In genomic region chr2:36357506-36358316, GRCh38 we compare ENCODE assay signal across 8 cellular contexts. TPM values are rescaled to one million over a fixed set of nuclear protein-coding genes. Genes with fewer than 3 reads are reported as not detected.
DNase-seq lines count a peak whose midpoint lies in the region; ATAC-seq and TF ChIP-seq lines count a peak whose summit lies in the region.

No MANE protein-coding gene starts in this region.

- peak; percentile 42 for ATAC-seq in CD4-positive, alpha-beta T cell (ENCODE audit: poor library complexity)
- ATAC-seq in GM19351 (IDR thresholded peaks at IDR 0.05; ENCODE audit: unreplicated experiment) = peak; percentile 32

- H3K4me1 ChIP-seq in esophagus muscularis mucosa = peaks cover 48 to 78% (median 69%) of the 10 kb centered on the region in 4 donors

- CTCF ChIA-PET in CD4-positive, alpha-beta T cell (lab: Charles Lee) = no interaction called here

- H3K36me3 ChIP-seq in esophagus muscularis mucosa = no peaks in the 10 kb centered on the region

- peak in 1 of 10 experiments; percentile 12 for DNase-seq in CD4-positive, alpha-beta T cell
- peak; percentile 71 for DNase-seq in HT-29 (ENCODE audit: low spot score)
- peak; percentile 27 to 36 for DNase-seq in activated CD4-positive, alpha-beta T cell treated with anti-CD3 and anti-CD28 coated beads, Interleukin-2, amount 50 U/mL, for 48 hours
- no peak for DNase-seq in esophagus muscularis mucosa (ENCODE audit: extremely low spot score)
- peak; percentile 76 for DNase-seq in myocyte (ENCODE audit: low read depth)
- no peak for DNase-seq in type B pancreatic cell (ENCODE audit: extremely low spot score, unreplicated experiment)
- DNase-seq in SIG-M5 (lab: John Stamatoyannopoulos, UW) = no peak

- peak; percentile 12 for TF ChIP-seq POLR2A in esophagus muscularis mucosa (IDR thresholded peaks at IDR 0.05; ENCODE audit: low read depth)

- H3K4me1 Mint-ChIP-seq in CD4-positive, alpha-beta T cell (ENCODE audit: low read depth) = peaks cover 31% of the 10 kb centered on the region
- H3K4me1 Mint-ChIP-seq in type B pancreatic cell (ENCODE audit: unreplicated experiment) = peaks cover 64% of the 10 kb centered on the region

- TF ChIP-seq EP300 in esophagus muscularis mucosa (IDR thresholded peaks at IDR 0.05) = no peak

- POLR2A ChIA-PET in CD4-positive, alpha-beta T cell (lab: Charles Lee) = no interaction called here

- intact Hi-C loops in CD4-positive, alpha-beta T cell (cut with DNase I, micrococcal nuclease) = loop anchor here (10.0 kb wide), 3 partner anchors 147 to 383 kb away; no protein-coding TSS in a partner anchor
- intact Hi-C loops in esophagus muscularis mucosa (cut with DNase I) = loop anchor here (10.0 kb wide), 1 partner anchor 97 kb away; no protein-coding TSS in a partner anchor

- H3K27me3 Mint-ChIP-seq in CD4-positive, alpha-beta T cell = peaks cover 62% of the 10 kb centered on the region
- H3K27me3 Mint-ChIP-seq in type B pancreatic cell = peaks cover 7% of the 10 kb centered on the region

- WGBS in esophagus muscularis mucosa = 0% methylated on average over 14 of the region's 24 CpGs

- peaks cover 43% of the 10 kb centered on the region for H3K27me3 ChIP-seq in CD4-positive, alpha-beta T cell (ENCODE audit: control insufficient read depth, insufficient read depth, low read length)
- no peaks in the 10 kb centered on the region for H3K27me3 ChIP-seq in esophagus muscularis mucosa

- H3K27ac ChIP-seq in CD4-positive, alpha-beta T cell (ENCODE audit: low read depth, low read length) = no peak overlapping the region
- H3K27ac ChIP-seq in esophagus muscularis mucosa (replicated peaks in 1 of 4) = peak overlapping the region; percentile 91 to 94 (median 94)

- TF ChIP-seq CTCF in CD4-positive, alpha-beta T cell (IDR thresholded peaks at IDR 0.05) = no peak
- peak; percentile 51 to 61 (median 52) for TF ChIP-seq CTCF in esophagus muscularis mucosa (IDR thresholded peaks at IDR 0.05)
- peak; percentile 66 for TF ChIP-seq CTCF in type B pancreatic cell (conservative IDR thresholded peaks at IDR 0.05)

- peak overlapping the region; percentile 95 for H3K4me3 Mint-ChIP-seq in CD4-positive, alpha-beta T cell
- peak overlapping the region; percentile 94 for H3K4me3 Mint-ChIP-seq in type B pancreatic cell

- peak overlapping the region; percentile 81 to 98 (median 88) for H3K4me3 ChIP-seq in esophagus muscularis mucosa

- H3K27ac Mint-ChIP-seq in CD4-positive, alpha-beta T cell = no peak overlapping the region
- H3K27ac Mint-ChIP-seq in type B pancreatic cell = peak overlapping the region; percentile 92

- no peaks in the 10 kb centered on the region for H3K36me3 Mint-ChIP-seq in CD4-positive, alpha-beta T cell (ENCODE audit: low read depth)
- H3K36me3 Mint-ChIP-seq in type B pancreatic cell = no peaks in the 10 kb centered on the region

- H3K9me3 Mint-ChIP-seq in CD4-positive, alpha-beta T cell = no peaks in the 10 kb centered on the region
- no peaks in the 10 kb centered on the region for H3K9me3 Mint-ChIP-seq in type B pancreatic cell

- no peaks in the 10 kb centered on the region for H3K9me3 ChIP-seq in CD4-positive, alpha-beta T cell (ENCODE audit: control insufficient read depth, low read length)
- H3K9me3 ChIP-seq in esophagus muscularis mucosa = no peaks in the 10 kb centered on the region

RNA-seq across cellular contexts. Expression of gene CRIM1, which starts 2.1 kb away (rescaled TPM):
- total RNA-seq in CD4-positive, alpha-beta T cell = 1 to 10 TPM; 1.1 to 1.7 TPM
- total RNA-seq in HT-29 (2014; rRNA removed; shearing (Covaris generic)) = 14.6 and 21.7 TPM in 2 replicates
- 100 to 1,000 TPM; 140 to 429 (median 201) TPM for total RNA-seq in esophagus muscularis mucosa
- total RNA-seq in myocyte = 38.8 and 41.2 TPM in 2 replicates
- 158 TPM for polyA plus RNA-seq in myocyte (2012)
- total RNA-seq in type B pancreatic cell (ENCODE audit: low replicate concordance) = 24.4 and 30.3 TPM in 2 replicates

Comparison
In these comparisons a context has a peak if more than half of its experiments do, and no peak if none do; other contexts are left out.
1. DNase-seq: peak in HT-29 (single experiment), activated CD4-positive, alpha-beta T cell treated with anti-CD3 and anti-CD28 coated beads, Interleukin-2, amount 50 U/mL, for 48 hours (2 of 2) and myocyte (single experiment); none in esophagus muscularis mucosa (single experiment), type B pancreatic cell (single experiment) and SIG-M5 (single experiment).